In genomic region chr4:158020734-158021346, GRCh38 we compare ENCODE assay signal across 9 cellular contexts.
DNase-seq lines count a peak whose midpoint lies in the region; ATAC-seq and TF ChIP-seq lines count a peak whose summit lies in the region.
"Had no signal": no experiment of that assay in that cellular context is flagged by ENCODE, and none has a peak within 500 bp of the region (broad histone marks: within the 10 kb centered on the region; RNA-seq: fewer than 3 reads in every experiment).

No MANE protein-coding gene starts in this region.

- no peaks in the 10 kb centered on the region for H3K27me3 ChIP-seq in cardiac muscle cell
- H3K27me3 ChIP-seq in uterus, result no peaks in the 10 kb centered on the region

- intact Hi-C loops in Right ventricle myocardium inferior (cut with DNase I) (no loop called here), uterus (cut with DNase I; ENCODE audit: low total_unique reads) (no loop called here)

- ATAC-seq in Right ventricle myocardium inferior (no peak), GM21423 (IDR thresholded peaks at IDR 0.05; ENCODE audit: unreplicated experiment) (no peak)

- H3K36me3 ChIP-seq in cardiac muscle cell, result no peaks in the 10 kb centered on the region
- no peaks in the 10 kb centered on the region for H3K36me3 ChIP-seq in uterus
- H3K36me3 ChIP-seq: prostate gland had no signal

- no peak overlapping the region for H3K4me3 ChIP-seq in cardiac muscle cell
- no peak overlapping the region for H3K4me3 ChIP-seq in uterus
- H3K4me3 ChIP-seq: prostate gland had no signal

- no peak for TF ChIP-seq POLR2A in uterus (IDR thresholded peaks at IDR 0.05)

- H3K4me1 ChIP-seq in cardiac muscle cell (ENCODE audit: low read depth) (peaks cover 3% of the 10 kb centered on the region), uterus (peaks cover 0 to 5% of the 10 kb centered on the region in 2 donors)
- H3K4me1 ChIP-seq: prostate gland had no signal

- no peaks in the 10 kb centered on the region for H3K9me3 Mint-ChIP-seq in brain

- TF ChIP-seq CTCF in cardiac muscle cell (IDR thresholded peaks at IDR 0.05; ENCODE audit: low read depth, low read length), result no peak
- TF ChIP-seq CTCF in brain (conservative IDR thresholded peaks at IDR 0.05), result no peak
- no peak for TF ChIP-seq CTCF in uterus (IDR thresholded peaks at IDR 0.05)

- no peaks in the 10 kb centered on the region for H3K27me3 Mint-ChIP-seq in brain

- H3K4me1 Mint-ChIP-seq in brain, result peaks cover 55% of the 10 kb centered on the region

- H3K9me3 ChIP-seq in cardiac muscle cell (ENCODE audit: low read depth) (no peaks in the 10 kb centered on the region), uterus (no peaks in the 10 kb centered on the region)
- H3K9me3 ChIP-seq: prostate gland had no signal

- peak overlapping the region; percentile 59 to 95 (median 91) for H3K27ac Mint-ChIP-seq in brain

- DNase-seq in cardiac muscle cell (ENCODE audit: low read depth in 1 of 2, low spot score in 1 of 2), result peak; percentile 34 to 85
- DNase-seq in Right ventricle myocardium inferior (ENCODE audit: missing footprints), result no peak
- DNase-seq in left kidney (ENCODE audit: low read depth, low spot score), result peak; percentile 52
- peak in 1 of 2 donors; percentile 65 for DNase-seq in uterus
- no peak for DNase-seq in SIG-M5 (lab: John Stamatoyannopoulos, UW)
- no peak for DNase-seq in KG1 (lab: John Stamatoyannopoulos, UW)

- no peak overlapping the region for H3K4me3 Mint-ChIP-seq in brain

- no peaks in the 10 kb centered on the region for H3K36me3 Mint-ChIP-seq in brain

- H3K27ac ChIP-seq in cardiac muscle cell, result no peak overlapping the region
- peak overlapping the region; percentile 72 to 92 for H3K27ac ChIP-seq in uterus

Comparison
In these comparisons a context has a peak if more than half of its experiments do, and no peak if none do; other contexts are left out.
1. DNase-seq: peak in cardiac muscle cell (2 of 2) and left kidney (single experiment); none in Right ventricle myocardium inferior (single experiment), SIG-M5 (single experiment) and KG1 (single experiment).